7 cellular contexts compared by ENCODE assay signal in genomic region chr7:149856-150636, GRCh38. TPM values are rescaled to one million over a fixed set of nuclear protein-coding genes. Genes with fewer than 3 reads are reported as not detected.
DNase-seq lines count a peak whose midpoint lies in the region; ATAC-seq and TF ChIP-seq lines count a peak whose summit lies in the region.

No MANE protein-coding gene starts in this region.

- DNase-seq in activated CD4-positive, alpha-beta T cell treated with anti-CD3 and anti-CD28 coated beads, Interleukin-2, amount 50 U/mL, for 4 hours = peak; percentile 7 to 18
- peak; percentile 67 to 73 for DNase-seq in erythroblast (lab: John Stamatoyannopoulos, UW)
- peak; percentile 12 for DNase-seq in neural crest cell (ENCODE audit: low read depth, low spot score)
- DNase-seq in upper lobe of left lung = peak; percentile 67 to 91

- H3K27ac ChIP-seq in HUES48 (ENCODE audit: low read depth, low read length) = peak overlapping the region; percentile 98
- H3K27ac ChIP-seq in upper lobe of left lung = peak overlapping the region; percentile 92 to 98 (median 94)

- WGBS in upper lobe of left lung, 2 donors = 34 to 48% methylated on average over 27 to 35 of the region's 37 CpGs

- no peaks in the 10 kb centered on the region for H3K9me3 Mint-ChIP-seq in neural crest cell

- peak overlapping the region; percentile 78 for H3K27ac Mint-ChIP-seq in neural crest cell (ENCODE audit: unreplicated experiment)

- H3K4me3 ChIP-seq in HUES48 (ENCODE audit: low read depth, low read length) (peak overlapping the region; percentile 76), upper lobe of left lung (peak overlapping the region; percentile 20 to 71 (median 58))

- TF ChIP-seq EP300 in upper lobe of left lung (IDR thresholded peaks at IDR 0.05) = no peak

- peak; percentile 17 for ATAC-seq in GM19438 (IDR thresholded peaks at IDR 0.05; ENCODE audit: low read depth, unreplicated experiment)
- ATAC-seq in upper lobe of left lung (ENCODE audit: low FRiP score in 2 of 2) = peak; percentile 60 to 79
- ATAC-seq in HG02970 (IDR thresholded peaks at IDR 0.05; ENCODE audit: low FRiP score, unreplicated experiment) = no peak

- H3K36me3 ChIP-seq in HUES48 (ENCODE audit: control insufficient read depth, insufficient read depth, low read length) (peaks cover 22% of the 10 kb centered on the region), upper lobe of left lung (no peaks in the 10 kb centered on the region)

- TF ChIP-seq POLR2A in erythroblast (IDR thresholded peaks at IDR 0.05; ENCODE audit: low read length) (no peak), upper lobe of left lung (IDR thresholded peaks at IDR 0.05) (no peak)

- H3K36me3 Mint-ChIP-seq in neural crest cell (ENCODE audit: low read depth) = peaks cover under 1% of the 10 kb centered on the region

- peak overlapping the region; percentile 88; the same call in 1 of the 2 replicates for H3K9ac ChIP-seq in HUES48 (ENCODE audit: low read depth, low read length)

- H3K4me3 Mint-ChIP-seq in neural crest cell = peak overlapping the region; percentile 75

- H3K4me1 Mint-ChIP-seq in neural crest cell = peaks cover 19% of the 10 kb centered on the region

- H3K4me1 ChIP-seq in HUES48 (ENCODE audit: control insufficient read depth, insufficient read depth, low read length) = peaks cover 15% of the 10 kb centered on the region
- H3K4me1 ChIP-seq in upper lobe of left lung = peaks cover 9 to 21% (median 14%) of the 10 kb centered on the region in 4 donors

- H3K27me3 Mint-ChIP-seq in neural crest cell (ENCODE audit: low read depth) = peaks cover 4% of the 10 kb centered on the region

- H3K9me3 ChIP-seq in HUES48 (ENCODE audit: control insufficient read depth, insufficient read depth, low read length) (no peaks in the 10 kb centered on the region), upper lobe of left lung (no peaks in the 10 kb centered on the region)

- H3K27me3 ChIP-seq in HUES48 (ENCODE audit: control insufficient read depth, insufficient read depth, low read length) (no peaks in the 10 kb centered on the region), upper lobe of left lung (no peaks in the 10 kb centered on the region)

- TF ChIP-seq CTCF in neural crest cell (conservative IDR thresholded peaks at IDR 0.05) (no peak), upper lobe of left lung (IDR thresholded peaks at IDR 0.05) (peak in 3 of 6 experiments; percentile 16 to 46 (median 45))

RNA-seq across cellular contexts. Expression of gene FAM20C, which starts 42.3 kb away (rescaled TPM):
- total RNA-seq in neural crest cell = 21.9 and 22.7 TPM in 2 replicates
- total RNA-seq in upper lobe of left lung = 10 to 100 TPM; 17.7 to 53.7 (median 46.8) TPM

Comparison
In these comparisons a context has a peak if more than half of its experiments do, and no peak if none do; other contexts are left out.
1. DNase-seq: peak in every context shown above with its lines; median percentile 79 in upper lobe of left lung; 70 in erythroblast; 12 in activated CD4-positive, alpha-beta T cell treated with anti-CD3 and anti-CD28 coated beads, Interleukin-2, amount 50 U/mL, for 4 hours; 12 in neural crest cell.